ENCODE assay signal across 6 cellular contexts in genomic region chr2:171205551-171205950, GRCh38.
"Had no signal": no experiment of that assay in that cellular context is flagged by ENCODE, and none has a peak within 500 bp of the region (broad histone marks: within the 10 kb centered on the region; RNA-seq: fewer than 3 reads in every experiment).

No MANE protein-coding gene starts in this region.

- DNase-seq: H9, HCEC 1CT had no signal

- ATAC-seq: GM23338, HepG2, K562 had no signal

- H3K27ac ChIP-seq: HL-60 had no signal

- H3K4me2 ChIP-seq: GM23338 had no signal

- H3K4me3 ChIP-seq: GM23338, K562 had no signal

- H2AFZ ChIP-seq: GM23338 had no signal
